ENCODE assay signal across 23 cellular contexts in the genomic region with DNA sequence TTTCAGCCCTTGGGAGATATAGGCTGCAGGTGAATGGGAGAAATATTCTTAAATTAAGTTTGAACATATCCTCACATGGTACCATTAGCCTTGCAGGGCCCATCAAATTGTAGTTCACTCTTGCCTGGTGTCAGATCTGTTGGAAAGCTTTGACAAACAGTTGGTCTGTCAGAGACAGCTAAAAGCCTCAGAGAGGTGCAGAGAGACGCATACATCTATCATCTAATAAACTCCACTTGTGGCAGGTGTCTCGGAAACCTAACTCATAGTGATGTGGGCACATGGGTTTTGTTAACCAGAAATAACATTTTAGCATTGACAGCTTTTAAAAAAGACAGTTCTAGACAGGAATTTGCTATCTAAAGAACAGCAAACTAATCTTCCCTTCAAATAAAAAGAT.
"Had no signal": no experiment of that assay in that cellular context is flagged by ENCODE, and none has a peak within 500 bp of the region (broad histone marks: within the 10 kb centered on the region; RNA-seq: fewer than 3 reads in every experiment).

No MANE protein-coding gene starts in this region.

- DNase-seq: naive B cell; naive thymus-derived CD8-positive, alpha-beta T cell; nucleus accumbens; pancreas; right cardiac atrium; right lobe of liver; sigmoid colon; small intestine; stimulated activated CD4-positive, alpha-beta T cell treated with anti-CD3 and anti-CD28 coated beads, Interleukin-15, amount 100 ng/mL, for 24 hours; stimulated activated CD4-positive, alpha-beta T cell treated with anti-CD3 and anti-CD28 coated beads, Interleukin-2, amount 100 ng/mL, for 24 hours; stimulated activated CD4-positive, alpha-beta T cell treated with anti-CD3 and anti-CD28 coated beads, Interleukin-2, amount 100 ng/mL, for 48 hours; stimulated activated CD4-positive, alpha-beta T cell treated with anti-CD3 and anti-CD28 coated beads, Interleukin-4, amount 100 ng/mL, for 24 hours; stimulated activated naive B cell treated with anti-CD40 and anti-IgM and Interleukin-4, amounts not matched to agents 10 μg/mL and 1 μg/mL and 100 μg/mL, for 72 hours; stimulated activated naive CD4-positive, alpha-beta T cell treated with Interleukin-2 at 50 U/mL for 16 hours; stomach; thyroid gland; trophoblast cell; upper lobe of left lung had no signal

- H3K27me3 ChIP-seq: neutrophil, pancreas, right lobe of liver, sigmoid colon, stomach, thyroid gland, tibial nerve, upper lobe of left lung, vagina had no signal

- H3K36me3 ChIP-seq: pancreas, prostate gland, thyroid gland had no signal

- H3K27ac ChIP-seq: neutrophil, pancreas, prostate gland, right lobe of liver, sigmoid colon, stomach, thoracic aorta, thyroid gland, tibial nerve, upper lobe of left lung, vagina had no signal

- H3K9me3 ChIP-seq: neutrophil, pancreas, prostate gland, right lobe of liver, sigmoid colon, stomach, thoracic aorta, thyroid gland, tibial nerve, upper lobe of left lung, vagina had no signal

- H3K4me3 ChIP-seq: pancreas, prostate gland, right lobe of liver, sigmoid colon, stomach, thoracic aorta, thyroid gland, tibial nerve, upper lobe of left lung, vagina had no signal
